In the genomic region with DNA sequence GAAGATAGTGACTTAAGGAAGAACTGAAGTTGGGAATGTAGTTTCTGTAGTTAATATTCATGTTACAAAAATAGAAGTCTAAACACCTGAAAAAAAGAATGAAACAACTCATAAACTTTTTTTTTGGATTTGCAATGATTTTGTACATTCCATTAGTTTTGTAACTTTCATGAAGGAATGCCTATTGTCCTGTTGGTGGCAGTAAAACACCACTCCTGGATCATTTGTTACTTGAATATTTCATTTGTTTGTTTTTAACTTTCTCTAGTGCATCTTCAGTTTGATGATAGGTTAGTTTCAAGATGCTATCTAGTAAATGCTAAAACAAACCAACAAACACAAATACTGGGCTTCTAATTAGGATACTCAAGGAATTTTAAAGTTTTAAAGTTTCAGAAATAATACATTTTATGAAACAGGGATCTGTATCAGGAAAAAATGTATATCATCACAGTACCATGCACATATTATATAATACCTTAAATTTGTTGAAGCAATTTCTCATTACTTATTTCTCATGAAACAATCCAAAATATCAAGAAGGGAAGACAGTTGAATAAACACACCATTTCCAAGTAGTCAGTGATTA, we compare ENCODE assay signal across 9 cellular contexts.
DNase-seq lines count a peak whose midpoint lies in the region; ATAC-seq, FAIRE-seq and TF ChIP-seq lines count a peak whose summit lies in the region.
"Had no signal": no experiment of that assay in that cellular context is flagged by ENCODE, and none has a peak within 500 bp of the region (broad histone marks: within the 10 kb centered on the region; RNA-seq: fewer than 3 reads in every experiment).

No MANE protein-coding gene starts in this region.

- H3K27me3 ChIP-seq in HL-60 (ENCODE audit: insufficient read depth, poor library complexity, severe bottlenecking) = no peaks in the 10 kb centered on the region
- H3K27me3 ChIP-seq in NT2/D1 (ENCODE audit: insufficient read depth, insufficient read length) = no peaks in the 10 kb centered on the region
- H3K27me3 ChIP-seq: SJSA1 had no signal

- H3K4me1 Mint-ChIP-seq in Calu3 (ENCODE audit: low read depth, unreplicated experiment) = peaks cover 30% of the 10 kb centered on the region
- H3K4me1 Mint-ChIP-seq in activated T-cell treated with anti-CD3 and anti-CD28 coated beads, Interleukin-2, amount 50 U/mL, for 4 hours (ENCODE audit: low read depth) = no peaks in the 10 kb centered on the region

- H3K27ac ChIP-seq in HL-60 (replicated peaks) = no peak overlapping the region
- H3K27ac ChIP-seq: SJSA1 had no signal

- no peak overlapping the region for H3K4me3 ChIP-seq in HL-60 (replicated peaks; ENCODE audit: insufficient read depth, low read length)
- H3K4me3 ChIP-seq in NT2/D1 (ENCODE audit: insufficient read length, low read depth) = no peak overlapping the region
- H3K4me3 ChIP-seq: SJSA1 had no signal

- H3K9me3 Mint-ChIP-seq in Calu3 (ENCODE audit: low read depth, unreplicated experiment) = no peaks in the 10 kb centered on the region
- H3K9me3 Mint-ChIP-seq in activated T-cell treated with anti-CD3 and anti-CD28 coated beads, Interleukin-2, amount 50 U/mL, for 4 hours = no peaks in the 10 kb centered on the region

- H3K9me3 ChIP-seq in NT2/D1 (ENCODE audit: insufficient read depth, low read length) = no peaks in the 10 kb centered on the region
- H3K9me3 ChIP-seq: SJSA1 had no signal

- H3K9ac ChIP-seq in NT2/D1 (ENCODE audit: insufficient read length, low read depth) = no peak overlapping the region

- H3K36me3 ChIP-seq in NT2/D1 (ENCODE audit: insufficient read depth, insufficient read length, low read length) = no peaks in the 10 kb centered on the region
- H3K36me3 ChIP-seq: SJSA1 had no signal

- BruUV-seq in Calu3 (replicated peaks; lab: Mats Ljungman, UMichigan) = no TSS peak

- no peaks in the 10 kb centered on the region for H3K36me3 Mint-ChIP-seq in Calu3 (ENCODE audit: insufficient read depth, unreplicated experiment)
- peaks cover 2% of the 10 kb centered on the region for H3K36me3 Mint-ChIP-seq in activated T-cell treated with anti-CD3 and anti-CD28 coated beads, Interleukin-2, amount 50 U/mL, for 4 hours (ENCODE audit: insufficient read depth)

- peak; percentile 47 for FAIRE-seq in colon (lab: Jason Lieb, UNC)

- CTCF ChIA-PET in Calu3 (lab: Charles Lee) = interaction anchor here (0.9 kb wide), 1 partner anchor 19 kb away, joined by 4 read pairs; no protein-coding TSS in a partner anchor

- H3K27me3 Mint-ChIP-seq in Calu3 (ENCODE audit: unreplicated experiment) = no peaks in the 10 kb centered on the region
- H3K27me3 Mint-ChIP-seq in activated T-cell treated with anti-CD3 and anti-CD28 coated beads, Interleukin-2, amount 50 U/mL, for 4 hours (ENCODE audit: low read depth) = no peaks in the 10 kb centered on the region

- ATAC-seq in activated T-cell treated with anti-CD3 and anti-CD28 coated beads, Interleukin-2, amount 50 U/mL, for 4 hours = no peak
- ATAC-seq in HG03097 (IDR thresholded peaks at IDR 0.05; ENCODE audit: low FRiP score, unreplicated experiment) = no peak

- no peak overlapping the region for H3K4me3 Mint-ChIP-seq in Calu3 (ENCODE audit: low read depth, unreplicated experiment)
- H3K4me3 Mint-ChIP-seq in activated T-cell treated with anti-CD3 and anti-CD28 coated beads, Interleukin-2, amount 50 U/mL, for 4 hours = no peak overlapping the region

- no peaks in the 10 kb centered on the region for H3K4me1 ChIP-seq in NT2/D1 (ENCODE audit: insufficient read depth, insufficient read length)
- H3K4me1 ChIP-seq: SJSA1 had no signal

- no peak for DNase-seq in Calu3
- DNase-seq in HL-60 (ENCODE audit: low read depth in 1 of 2, low spot score in 1 of 2) = peak in 1 of 2 experiments; percentile 8
- peak; percentile 42 for DNase-seq in NT2/D1 (ENCODE audit: low read depth, low spot score)
- peak; percentile 84 for DNase-seq in medulla oblongata (ENCODE audit: extremely low spot score)
- DNase-seq in stimulated activated CD4-positive, alpha-beta T cell treated with anti-CD3 and anti-CD28 coated beads, Interleukin-15, amount 100 ng/mL, for 24 hours = no peak
- no peak for DNase-seq in activated T-cell treated with anti-CD3 and anti-CD28 coated beads, Interleukin-2, amount 50 U/mL, for 4 hours

- intact Hi-C loops in Calu3 (cut with micrococcal nuclease; ENCODE audit: unreplicated experiment) = loop anchor here (1.0 to 2.0 kb wide), 4 partner anchors 105 to 355 kb away; no protein-coding TSS in a partner anchor

- TF ChIP-seq CTCF in Calu3 (IDR thresholded peaks at IDR 0.05; ENCODE audit: unreplicated experiment) = peak; percentile 43
- TF ChIP-seq CTCF in HL-60 (IDR thresholded peaks at IDR 0.05; ENCODE audit: insufficient read depth, low read length) = peak; percentile 7

- H3K27ac Mint-ChIP-seq in Calu3 (ENCODE audit: unreplicated experiment) = no peak overlapping the region

Comparison
In these comparisons a context has a peak if more than half of its experiments do, and no peak if none do; other contexts are left out.
1. DNase-seq: peak in NT2/D1 (single experiment) and medulla oblongata (single experiment); none in Calu3 (single experiment), stimulated activated CD4-positive, alpha-beta T cell treated with anti-CD3 and anti-CD28 coated beads, Interleukin-15, amount 100 ng/mL, for 24 hours (single experiment) and activated T-cell treated with anti-CD3 and anti-CD28 coated beads, Interleukin-2, amount 50 U/mL, for 4 hours (single experiment).